Comparison of ENCODE assay signal across 4 cellular contexts in genomic region chr4:42166186-42166585, GRCh38. TPM values are rescaled to one million over a fixed set of nuclear protein-coding genes. Genes with fewer than 3 reads are reported as not detected.
"Had no signal": no experiment of that assay in that cellular context is flagged by ENCODE, and none has a peak within 500 bp of the region (broad histone marks: within the 10 kb centered on the region; RNA-seq: fewer than 3 reads in every experiment).

No MANE protein-coding gene starts in this region.

RNA-seq across cellular contexts. Expression of gene BEND4, which starts 13.7 kb away (rescaled TPM):
- total RNA-seq: HepG2, HT-29, IMR-90, K562 had no signal
- polyA plus RNA-seq: HepG2, IMR-90, K562 had no signal
